In genomic region chr2:83234291-83234690, GRCh38 we compare ENCODE assay signal across 25 cellular contexts.
DNase-seq lines count a peak whose midpoint lies in the region; ATAC-seq and TF ChIP-seq lines count a peak whose summit lies in the region.
"Had no signal": no experiment of that assay in that cellular context is flagged by ENCODE, and none has a peak within 500 bp of the region (broad histone marks: within the 10 kb centered on the region; RNA-seq: fewer than 3 reads in every experiment).

No MANE protein-coding gene starts in this region.

- H3K27ac Mint-ChIP-seq in brain: peak overlapping the region in 3 of 5 experiments; percentile 14 to 78 (median 43)
- H3K27ac Mint-ChIP-seq: CD14-positive monocyte; CD8-positive, alpha-beta memory T cell had no signal

- H3K9me3 ChIP-seq in HAP-1: no peaks in the 10 kb centered on the region
- H3K9me3 ChIP-seq: BE2C, MG63 had no signal

- no peaks in the 10 kb centered on the region for H3K36me3 ChIP-seq in HAP-1 (replicated peaks)
- H3K36me3 ChIP-seq: BE2C, MG63 had no signal

- H3K4me3 ChIP-seq in HAP-1: no peak overlapping the region
- H3K4me3 ChIP-seq: MG63 had no signal

- H3K27me3 Mint-ChIP-seq in brain: peaks cover 2% of the 10 kb centered on the region
- H3K27me3 Mint-ChIP-seq: CD8-positive, alpha-beta memory T cell had no signal

- H3K27me3 ChIP-seq in HAP-1 (ENCODE audit: low read depth): no peaks in the 10 kb centered on the region
- H3K27me3 ChIP-seq: BE2C, MG63 had no signal

- peaks cover 0 to 12% (median 4%) of the 10 kb centered on the region in 5 experiments for H3K9me3 Mint-ChIP-seq in brain

- H3K36me3 Mint-ChIP-seq in brain: no peaks in the 10 kb centered on the region
- H3K36me3 Mint-ChIP-seq: CD14-positive monocyte; CD8-positive, alpha-beta memory T cell had no signal

- DNase-seq in HAP-1 (ENCODE audit: low spot score in 2 of 2) (peak; percentile 32 to 77), myocyte (ENCODE audit: low read depth) (peak; percentile 85), retina (peak; percentile 15), ureter (ENCODE audit: low spot score) (no peak), erythroblast (lab: John Stamatoyannopoulos, UW) (no peak)
- DNase-seq: 8988T; ACHN; BE2C; Calu3; CD8-positive, alpha-beta memory T cell; DMS79 treated with DMSO at 0.1 percent for 48 hours; GF-D8; HCEC 1CT; KBM-7; MG63; NCI-H1417; NCI-H1694 treated with DMSO at 0.1 percent for 48 hours; NCI-H2081 treated with DMSO at 0.1 percent for 48 hours; NCI-H524 treated with DMSO at 0.1 percent for 48 hours; NCI-H774 had no signal

- H3K4me1 Mint-ChIP-seq in brain: peaks cover 15% of the 10 kb centered on the region
- H3K4me1 Mint-ChIP-seq: CD14-positive monocyte; CD8-positive, alpha-beta memory T cell had no signal

- peak overlapping the region in 1 of 5 experiments; percentile 5 for H3K4me3 Mint-ChIP-seq in brain
- H3K4me3 Mint-ChIP-seq: CD14-positive monocyte; CD8-positive, alpha-beta memory T cell had no signal

- no peak for TF ChIP-seq POLR2A in erythroblast (IDR thresholded peaks at IDR 0.05; ENCODE audit: low read length)

- no peak for ATAC-seq in HG03469 (IDR thresholded peaks at IDR 0.05; ENCODE audit: unreplicated experiment)
- no peak for ATAC-seq in GM19467 (IDR thresholded peaks at IDR 0.05; ENCODE audit: unreplicated experiment)
- ATAC-seq: SK-N-SH treated with all-trans-retinoic acid at 6 μM for 48 hours had no signal

- in situ Hi-C loops in HAP-1 (cut with MboI; ENCODE audit: low sequenced_read_pairs): no loop called here

- peaks cover 7% of the 10 kb centered on the region for H3K4me1 ChIP-seq in HAP-1
- H3K4me1 ChIP-seq: BE2C had no signal

- no peak for TF ChIP-seq CTCF in brain (conservative IDR thresholded peaks at IDR 0.05)

Comparison
In these comparisons a context has a peak if more than half of its experiments do, and no peak if none do; other contexts are left out.
1. DNase-seq: peak in HAP-1 (2 of 2), myocyte (single experiment) and retina (single experiment); none in ureter (single experiment) and erythroblast (0 of 2).